Comparison of ENCODE assay signal across 23 cellular contexts in the genomic region with DNA sequence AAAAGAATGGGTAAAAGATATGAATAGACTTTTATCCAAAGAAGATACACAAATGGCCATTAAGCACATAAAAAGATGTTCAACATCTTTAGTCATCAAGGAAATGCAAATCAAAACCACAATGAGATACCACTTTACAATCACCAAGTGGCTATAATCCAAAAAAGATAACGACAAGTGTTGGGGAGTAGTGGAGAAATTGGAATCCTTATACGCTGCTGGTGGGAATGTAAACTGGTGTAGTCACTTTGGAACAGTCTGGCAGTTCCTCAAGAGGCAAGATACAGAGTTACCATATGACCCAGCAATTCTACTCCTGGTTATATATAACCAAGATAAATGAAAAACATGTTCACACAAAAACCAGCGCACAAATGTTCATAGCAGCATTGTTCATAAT.
"Had no signal": no experiment of that assay in that cellular context is flagged by ENCODE, and none has a peak within 500 bp of the region (broad histone marks: within the 10 kb centered on the region; RNA-seq: fewer than 3 reads in every experiment).

No MANE protein-coding gene starts in this region.

- H3K4me1 Mint-ChIP-seq: brain; immature natural killer cell; naive thymus-derived CD8-positive, alpha-beta T cell; stimulated activated effector memory CD8-positive, alpha-beta T cell treated with anti-CD3 and anti-CD28 coated beads, Interleukin-12 subunit alpha, Interleukin-12 subunit beta, amount 100 ng/mL, for 72 hours had no signal

- H3K27ac Mint-ChIP-seq: activated naive CD8-positive, alpha-beta T cell; activated T-cell treated with anti-CD3 and anti-CD28 coated beads, Interleukin-2, amount 50 U/mL, for 72 hours; brain; endodermal cell; immature natural killer cell; naive thymus-derived CD8-positive, alpha-beta T cell; stimulated activated effector memory CD8-positive, alpha-beta T cell treated with anti-CD3 and anti-CD28 coated beads, Interleukin-12 subunit alpha, Interleukin-12 subunit beta, amount 100 ng/mL, for 72 hours had no signal

- H3K36me3 ChIP-seq: colonic mucosa, heart right ventricle, pancreas, right lobe of liver, stomach, upper lobe of left lung had no signal

- H3K4me2 ChIP-seq: smooth muscle cell had no signal

- H3K4me3 ChIP-seq: colonic mucosa, heart right ventricle, pancreas, right lobe of liver, smooth muscle cell, stomach, upper lobe of left lung had no signal

- H3K36me3 Mint-ChIP-seq: activated naive CD8-positive, alpha-beta T cell; immature natural killer cell; naive thymus-derived CD8-positive, alpha-beta T cell; stimulated activated effector memory CD8-positive, alpha-beta T cell treated with anti-CD3 and anti-CD28 coated beads, Interleukin-12 subunit alpha, Interleukin-12 subunit beta, amount 100 ng/mL, for 72 hours had no signal

- H3K27ac ChIP-seq: colonic mucosa, epithelial cell of prostate, heart right ventricle, pancreas, right lobe of liver, stomach, upper lobe of left lung had no signal

- H3K9me3 ChIP-seq: colonic mucosa, pancreas, right lobe of liver, upper lobe of left lung had no signal

- DNase-seq: activated CD4-positive, alpha-beta T cell treated with anti-CD3 and anti-CD28 coated beads, Interleukin-2, amount 50 U/mL, for 4 hours; activated gamma-delta T cell treated with Interleukin-2 at 50 U/mL for 16 hours; activated T-cell treated with anti-CD3 and anti-CD28 coated beads, Interleukin-2, amount 50 U/mL, for 72 hours; amniotic stem cell; central memory CD4-positive, alpha-beta T cell; colonic mucosa; endodermal cell; heart right ventricle; immature natural killer cell; left cardiac atrium; naive thymus-derived CD8-positive, alpha-beta T cell; pancreas; right lobe of liver; stimulated activated CD4-positive, alpha-beta T cell treated with anti-CD3 and anti-CD28 coated beads, Interleukin-4, amount 100 ng/mL, for 1 hour; stomach; SW 1271; T-helper 2 cell; upper lobe of left lung had no signal

- H3K4me3 Mint-ChIP-seq: activated naive CD8-positive, alpha-beta T cell; activated T-cell treated with anti-CD3 and anti-CD28 coated beads, Interleukin-2, amount 50 U/mL, for 72 hours; brain; endodermal cell; immature natural killer cell; naive thymus-derived CD8-positive, alpha-beta T cell; stimulated activated effector memory CD8-positive, alpha-beta T cell treated with anti-CD3 and anti-CD28 coated beads, Interleukin-12 subunit alpha, Interleukin-12 subunit beta, amount 100 ng/mL, for 72 hours had no signal

- H3K27me3 Mint-ChIP-seq: activated naive CD8-positive, alpha-beta T cell had no signal

- H3K4me1 ChIP-seq: colonic mucosa, heart right ventricle, pancreas, right lobe of liver, stomach, upper lobe of left lung had no signal

- ATAC-seq: activated T-cell treated with anti-CD3 and anti-CD28 coated beads, Interleukin-2, amount 50 U/mL, for 72 hours; heart right ventricle; left cardiac atrium; naive thymus-derived CD8-positive, alpha-beta T cell; pancreas; right lobe of liver; stimulated activated effector memory CD8-positive, alpha-beta T cell treated with anti-CD3 and anti-CD28 coated beads, Interleukin-12 subunit alpha, Interleukin-12 subunit beta, amount 100 ng/mL, for 72 hours had no signal

- H3K27me3 ChIP-seq: colonic mucosa, heart right ventricle, pancreas, right lobe of liver, stomach, upper lobe of left lung had no signal

- FAIRE-seq: pancreas had no signal
